In the genomic region with DNA sequence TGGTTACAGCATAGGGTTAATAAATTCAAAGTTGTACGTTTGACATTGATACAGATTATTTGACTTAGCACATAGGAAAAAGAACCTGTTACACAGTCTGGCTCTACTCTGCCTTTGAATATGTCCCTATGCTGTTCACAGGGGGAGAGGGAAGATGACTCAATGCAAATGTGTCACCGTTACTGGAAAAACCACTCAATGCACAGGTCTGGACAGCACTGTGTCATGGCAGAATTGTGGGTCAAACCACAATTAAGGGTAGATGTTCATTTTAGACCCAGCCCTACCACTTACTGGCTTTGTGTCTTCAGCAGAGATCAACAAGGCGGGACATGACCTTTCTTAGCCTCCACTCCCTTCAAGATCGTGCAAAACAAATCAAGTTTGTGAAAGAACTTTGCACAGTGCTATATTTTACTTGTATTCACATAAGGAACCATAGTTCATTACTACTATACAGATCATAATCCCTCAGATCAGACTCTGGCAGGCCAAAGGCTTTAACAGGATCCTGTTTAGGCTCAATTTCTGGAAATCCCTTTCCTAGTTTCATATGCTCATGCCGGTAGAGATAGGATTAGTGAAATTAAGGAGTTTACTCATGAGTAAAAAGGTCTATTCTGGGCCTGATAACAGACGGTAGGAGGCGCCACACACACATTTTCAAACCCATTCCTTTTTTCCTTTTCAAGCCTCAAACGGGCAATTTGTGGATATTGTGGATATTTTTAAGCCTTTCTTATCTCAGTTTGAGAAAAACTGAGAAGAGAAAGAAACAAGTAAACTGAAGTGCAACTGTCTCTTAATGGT, we compare ENCODE assay signal across 8 cellular contexts. TPM values are rescaled to one million over a fixed set of nuclear protein-coding genes. Genes with fewer than 3 reads are reported as not detected.
DNase-seq lines count a peak whose midpoint lies in the region; ATAC-seq and TF ChIP-seq lines count a peak whose summit lies in the region.

No MANE protein-coding gene starts in this region.

- peak; percentile 80 for DNase-seq in activated CD4-positive, alpha-beta memory T cell treated with anti-CD3 and anti-CD28 coated beads, Interleukin-2, amount 10 ng/mL, durations not matched to agents 7 days and 5 days
- DNase-seq in foreskin fibroblast: peak; percentile 79 to 80
- DNase-seq in thoracic aorta (ENCODE audit: low spot score): no peak
- DNase-seq in NCI-H345 (lab: John Stamatoyannopoulos, UW): no peak
- no peak for DNase-seq in OCI-M2 (lab: John Stamatoyannopoulos, UW; ENCODE audit: unreplicated experiment)

- peaks cover 83% of the 10 kb centered on the region for H3K36me3 Mint-ChIP-seq in activated CD4-positive, alpha-beta memory T cell treated with anti-CD3 and anti-CD28 coated beads, Interleukin-2, amount 10 ng/mL, durations not matched to agents 7 days and 5 days (ENCODE audit: low read depth)

- H3K4me3 Mint-ChIP-seq in activated CD4-positive, alpha-beta memory T cell treated with anti-CD3 and anti-CD28 coated beads, Interleukin-2, amount 10 ng/mL, durations not matched to agents 7 days and 5 days: peak overlapping the region; percentile 55

- H3K4me1 ChIP-seq in thoracic aorta (ENCODE audit: control insufficient read depth in 1 of 2, low read depth in 2 of 2): no peaks in the 10 kb centered on the region

- H3K9me3 ChIP-seq in thoracic aorta: no peaks in the 10 kb centered on the region

- CTCF ChIA-PET in activated CD4-positive, alpha-beta memory T cell treated with anti-CD3 and anti-CD28 coated beads, Interleukin-2, amount 10 ng/mL, durations not matched to agents 7 days and 5 days (lab: Charles Lee): interaction anchor here (1.2 to 3.0 kb wide), 6 partner anchors 10 to 45 kb away, joined by 5 to 17 read pairs (median 7); partner anchors contain the start of genes DYRK3 and EIF2D

- peaks cover 16% of the 10 kb centered on the region for H3K36me3 ChIP-seq in thoracic aorta

- peak; percentile 59 for ATAC-seq in GM18498 (IDR thresholded peaks at IDR 0.05; ENCODE audit: unreplicated experiment)
- peak; percentile 44 for ATAC-seq in HG03342 (IDR thresholded peaks at IDR 0.05; ENCODE audit: unreplicated experiment)
- ATAC-seq in thoracic aorta (ENCODE audit: insufficient number of reproducible peaks, low FRiP score, low read depth): no peak
- ATAC-seq in GM21515 (IDR thresholded peaks at IDR 0.05; ENCODE audit: unreplicated experiment): no peak

- H3K27me3 ChIP-seq in thoracic aorta (replicated peaks; ENCODE audit: insufficient read depth): no peaks in the 10 kb centered on the region

- POLR2A ChIA-PET in activated CD4-positive, alpha-beta memory T cell treated with anti-CD3 and anti-CD28 coated beads, Interleukin-2, amount 10 ng/mL, durations not matched to agents 7 days and 5 days (lab: Charles Lee): interaction anchor here (1.3 to 28.4 kb wide), 5 partner anchors 15 to 36 kb away, joined by 3 to 1193 read pairs (median 6); partner anchors contain the start of gene EIF2D

- H3K4me1 Mint-ChIP-seq in activated CD4-positive, alpha-beta memory T cell treated with anti-CD3 and anti-CD28 coated beads, Interleukin-2, amount 10 ng/mL, durations not matched to agents 7 days and 5 days: peaks cover 67% of the 10 kb centered on the region

- peak overlapping the region in 1 of 2 donors; percentile 19 for H3K27ac ChIP-seq in thoracic aorta

- no peak for TF ChIP-seq CTCF in foreskin fibroblast (IDR thresholded peaks at IDR 0.05; ENCODE audit: low read depth, low read length)
- TF ChIP-seq CTCF in thoracic aorta (IDR thresholded peaks at IDR 0.05): peak; percentile 9

- no peaks in the 10 kb centered on the region for H3K9me3 Mint-ChIP-seq in activated CD4-positive, alpha-beta memory T cell treated with anti-CD3 and anti-CD28 coated beads, Interleukin-2, amount 10 ng/mL, durations not matched to agents 7 days and 5 days

- no peaks in the 10 kb centered on the region for H3K27me3 Mint-ChIP-seq in activated CD4-positive, alpha-beta memory T cell treated with anti-CD3 and anti-CD28 coated beads, Interleukin-2, amount 10 ng/mL, durations not matched to agents 7 days and 5 days

- H3K27ac Mint-ChIP-seq in activated CD4-positive, alpha-beta memory T cell treated with anti-CD3 and anti-CD28 coated beads, Interleukin-2, amount 10 ng/mL, durations not matched to agents 7 days and 5 days: peak overlapping the region; percentile 98

- H3K4me3 ChIP-seq in foreskin fibroblast (ENCODE audit: low read depth in 1 of 2, low read length in 2 of 2): no peak overlapping the region
- H3K4me3 ChIP-seq in thoracic aorta: no peak overlapping the region

RNA-seq across cellular contexts. Expression of gene EIF2D, which starts 22.0 kb away (rescaled TPM):
- total RNA-seq in activated CD4-positive, alpha-beta memory T cell treated with anti-CD3 and anti-CD28 coated beads, Interleukin-2, amount 10 ng/mL, durations not matched to agents 7 days and 5 days: 10 to 100 TPM; 42.2 to 43.1 TPM
- 10 to 100 TPM; 40.5 to 41.1 TPM for total RNA-seq in thoracic aorta

RNA-seq across cellular contexts. Expression of gene DYRK3, which starts 45.1 kb away (rescaled TPM):
- total RNA-seq in activated CD4-positive, alpha-beta memory T cell treated with anti-CD3 and anti-CD28 coated beads, Interleukin-2, amount 10 ng/mL, durations not matched to agents 7 days and 5 days: 1 to 10 TPM; 8.8 to 9.2 TPM
- 10 to 100 TPM in 1 of 2 donors, 1 to 10 TPM in 1; 6.8 to 11.9 TPM for total RNA-seq in thoracic aorta

Comparison
In these comparisons a context has a peak if more than half of its experiments do, and no peak if none do; other contexts are left out.
1. ATAC-seq: peak in GM18498 (single experiment) and HG03342 (single experiment); none in thoracic aorta (single experiment) and GM21515 (single experiment).
2. DNase-seq: peak in activated CD4-positive, alpha-beta memory T cell treated with anti-CD3 and anti-CD28 coated beads, Interleukin-2, amount 10 ng/mL, durations not matched to agents 7 days and 5 days (single experiment) and foreskin fibroblast (2 of 2); none in thoracic aorta (single experiment), NCI-H345 (single experiment) and OCI-M2 (single experiment).